ENCODE assay signal across 12 cellular contexts in genomic region chr6:33390173-33390572, GRCh38. TPM values are rescaled to one million over a fixed set of nuclear protein-coding genes. Genes with fewer than 3 reads are reported as not detected.
DNase-seq lines count a peak whose midpoint lies in the region; ATAC-seq and TF ChIP-seq lines count a peak whose summit lies in the region.
"Had no signal": no experiment of that assay in that cellular context is flagged by ENCODE, and none has a peak within 500 bp of the region (broad histone marks: within the 10 kb centered on the region; RNA-seq: fewer than 3 reads in every experiment).

No MANE protein-coding gene starts in this region.

- H3K4me1 ChIP-seq in DND-41 (ENCODE audit: insufficient read depth, low read length) (peaks cover 38% of the 10 kb centered on the region), Panc1 (ENCODE audit: control insufficient read depth, insufficient read depth, low read length) (peaks cover 18% of the 10 kb centered on the region), neutrophil (ENCODE audit: control insufficient read depth in 1 of 2, insufficient read depth in 1 of 2, low read depth in 1 of 2, low read length in 1 of 2) (peaks cover 28 to 30% of the 10 kb centered on the region in 2 experiments)

- H3K9me3 ChIP-seq in DND-41 (ENCODE audit: insufficient read depth, low read length, severe bottlenecking) (no peaks in the 10 kb centered on the region), Panc1 (ENCODE audit: control insufficient read depth, insufficient read depth, low read depth, low read length) (no peaks in the 10 kb centered on the region), neutrophil (no peaks in the 10 kb centered on the region)

- no TSS peak for BruUV-seq in Panc1 (replicated peaks; lab: Mats Ljungman, UMichigan)

- H3K27me3 ChIP-seq in DND-41 (ENCODE audit: insufficient read depth, low read length, poor library complexity) (no peaks in the 10 kb centered on the region), Panc1 (ENCODE audit: control insufficient read depth, insufficient read depth, low read length) (no peaks in the 10 kb centered on the region), neutrophil (no peaks in the 10 kb centered on the region)

- TF ChIP-seq CTCF in DND-41 (IDR thresholded peaks at IDR 0.05; ENCODE audit: borderline replicate concordance, extremely low read depth, low read length, poor library complexity, severe bottlenecking) (no peak), Panc1 (IDR thresholded peaks at IDR 0.05) (no peak), chondrocyte (IDR thresholded peaks at IDR 0.05) (no peak), neutrophil (IDR thresholded peaks at IDR 0.05) (no peak)

- peak overlapping the region; percentile 79; the same call in 1 of the 2 replicates for H2AFZ ChIP-seq in DND-41 (ENCODE audit: low read depth, low read length)

- intact Hi-C loops in Panc1 (cut with micrococcal nuclease; ENCODE audit: unreplicated experiment), result no loop called here
- intact Hi-C loops in sciatic nerve (cut with DNase I), result no loop called here

- H3K27ac ChIP-seq in DND-41 (ENCODE audit: low read length), result no peak overlapping the region
- H3K27ac ChIP-seq in Panc1 (ENCODE audit: low read length), result peak overlapping the region; percentile 98
- peak overlapping the region; percentile 87 for H3K27ac ChIP-seq in neutrophil

- no peak overlapping the region for H3K4me3 Mint-ChIP-seq in chondrocyte (ENCODE audit: unreplicated experiment)

- H3K9ac ChIP-seq in DND-41 (ENCODE audit: low read depth, low read length), result no peak overlapping the region

- ATAC-seq in DND-41 (ENCODE audit: insufficient read depth, low read depth) (no peak), Panc1 (no peak), GM18520 (IDR thresholded peaks at IDR 0.05; ENCODE audit: unreplicated experiment) (no peak), sciatic nerve (no peak), GM19452 (IDR thresholded peaks at IDR 0.05; ENCODE audit: unreplicated experiment) (no peak)

- H3K4me1 Mint-ChIP-seq in chondrocyte (ENCODE audit: low read depth), result peaks cover 28% of the 10 kb centered on the region

- CTCF ChIA-PET in Panc1 (lab: Charles Lee), result interaction anchor here (0.8 kb wide), 1 partner anchor 78 kb away, joined by 3 read pairs; no protein-coding TSS in a partner anchor

- peaks cover 35% of the 10 kb centered on the region for H3K79me2 ChIP-seq in DND-41 (ENCODE audit: insufficient read depth, low read length)

- peak overlapping the region; percentile 97 for H3K27ac Mint-ChIP-seq in chondrocyte (ENCODE audit: unreplicated experiment)

- peaks cover 23% of the 10 kb centered on the region for H4K20me1 ChIP-seq in DND-41 (ENCODE audit: insufficient read depth, low read length)

- H3K36me3 ChIP-seq in DND-41 (ENCODE audit: insufficient read depth, low read length) (peaks cover 29% of the 10 kb centered on the region), Panc1 (ENCODE audit: control insufficient read depth, insufficient read depth, low read length) (no peaks in the 10 kb centered on the region), neutrophil (no peaks in the 10 kb centered on the region)

- DNase-seq in DND-41, result no peak
- no peak for DNase-seq in Panc1 (ENCODE audit: low read depth, low spot score)
- DNase-seq in chondrocyte (ENCODE audit: low spot score), result no peak
- no peak for DNase-seq in sciatic nerve (ENCODE audit: low spot score)
- DNase-seq: C1 segment of cervical spinal cord; midbrain; NCI-H1694; NCI-H526; stimulated activated CD4-positive, alpha-beta T cell treated with anti-CD3 and anti-CD28 coated beads, Interleukin-1b, Interleukin-23, amount 100 ng/mL, for 48 hours had no signal

- no peak overlapping the region; a peak in 1 of 4 replicates for H3K4me3 ChIP-seq in DND-41 (ENCODE audit: low read depth in 1 of 2, low read length in 2 of 2)
- H3K4me3 ChIP-seq in Panc1 (ENCODE audit: low read depth in 2 of 2, low read length in 2 of 2), result no peak overlapping the region
- H3K4me3 ChIP-seq in neutrophil (ENCODE audit: low read depth in 1 of 2, low read length in 1 of 2), result no peak overlapping the region

- in situ Hi-C loops in Panc1 (cut with HindIII; ENCODE audit: low pct_unique_long_range_greater_than_20kb, low sequenced_read_pairs), result no loop called here

- no peaks in the 10 kb centered on the region for H3K27me3 Mint-ChIP-seq in chondrocyte (ENCODE audit: low read depth)

- POLR2A ChIA-PET in Panc1 (lab: Charles Lee), result no interaction called here

- H3K9me3 Mint-ChIP-seq in chondrocyte (ENCODE audit: low read depth), result no peaks in the 10 kb centered on the region

- no peaks in the 10 kb centered on the region for H3K36me3 Mint-ChIP-seq in chondrocyte (ENCODE audit: low read depth)

- H3K4me2 ChIP-seq in DND-41 (ENCODE audit: insufficient read depth, low read length), result no peak overlapping the region; the same call in 1 of the 2 replicates

RNA-seq across cellular contexts. Expression of gene KIFC1, which starts 1.4 kb away (rescaled TPM):
- 81.8 TPM for total RNA-seq in Panc1 (2021; ENCODE audit: unreplicated experiment)
- 42.1 TPM for polyA plus RNA-seq in Panc1 (2012; ENCODE audit: insufficient read length)
- total RNA-seq in chondrocyte, result 7.4 to 10.4 TPM (median 8.1 TPM) in 3 replicates
- 1.5 TPM for total RNA-seq in sciatic nerve

RNA-seq across cellular contexts. Expression of gene PHF1, which starts 20.6 kb away (rescaled TPM):
- 51.6 TPM for total RNA-seq in Panc1 (2021; ENCODE audit: unreplicated experiment)
- polyA plus RNA-seq in Panc1 (2012; ENCODE audit: insufficient read length), result 50.3 TPM
- total RNA-seq in chondrocyte, result 39.0 to 43.2 TPM (median 42.7 TPM) in 3 replicates
- 107 TPM for total RNA-seq in sciatic nerve

RNA-seq across cellular contexts. Expression of gene CUTA, which starts 27.7 kb away (rescaled TPM):
- total RNA-seq in Panc1 (2021; ENCODE audit: unreplicated experiment) (338 TPM), chondrocyte (204 to 241 TPM (median 218 TPM) in 3 replicates), sciatic nerve (107 TPM)
- polyA plus RNA-seq in Panc1 (2012; ENCODE audit: insufficient read length), result 397 TPM

RNA-seq across cellular contexts. Expression of gene SYNGAP1, which starts 29.7 kb away (rescaled TPM):
- total RNA-seq in Panc1 (2021; ENCODE audit: unreplicated experiment) (29.0 TPM), chondrocyte (24.2 to 32.6 TPM (median 24.7 TPM) in 3 replicates), sciatic nerve (30.2 TPM)
- 34.5 TPM for polyA plus RNA-seq in Panc1 (2012; ENCODE audit: insufficient read length)
